In genomic region chr4:76212851-76213414, GRCh38 we compare ENCODE assay signal across 8 cellular contexts. TPM values are rescaled to one million over a fixed set of nuclear protein-coding genes. Genes with fewer than 3 reads are reported as not detected.
DNase-seq lines count a peak whose midpoint lies in the region; ATAC-seq, FAIRE-seq and TF ChIP-seq lines count a peak whose summit lies in the region.

No MANE protein-coding gene starts in this region.

- H3K9me3 ChIP-seq in endothelial cell of umbilical vein (replicated peaks; ENCODE audit: control insufficient read depth, insufficient read depth, low read length), result no peaks in the 10 kb centered on the region
- no peaks in the 10 kb centered on the region for H3K9me3 ChIP-seq in upper lobe of right lung

- TSS peak; percentile 21 for BruUV-seq in endothelial cell of umbilical vein (replicated peaks; lab: Mats Ljungman, UMichigan)

- dilution Hi-C loops in endothelial cell of umbilical vein (cut with MboI; ENCODE audit: extremely low pct_ligation_motif_present, low sequenced_read_pairs), result no loop called here

- no peaks in the 10 kb centered on the region for H3K36me3 ChIP-seq in endothelial cell of umbilical vein (ENCODE audit: control insufficient read depth in 2 of 2, extremely low read depth in 1 of 2, insufficient read depth in 2 of 2, low read length in 2 of 2)
- H3K36me3 ChIP-seq in upper lobe of right lung, result no peaks in the 10 kb centered on the region

- H3K27ac ChIP-seq in endothelial cell of umbilical vein (ENCODE audit: insufficient read depth, low read depth, low read length), result peak overlapping the region; percentile 57
- H3K27ac ChIP-seq in upper lobe of right lung, result peak overlapping the region; percentile 97

- H3K4me1 Mint-ChIP-seq in naive B cell, result peaks cover 48 to 68% (median 56%) of the 10 kb centered on the region in 3 donors

- intact Hi-C loops in endothelial cell of umbilical vein (cut with micrococcal nuclease) (loop anchor here (1.0 to 5.0 kb wide), 5 partner anchors 15 to 799 kb away; partner anchors contain the start of genes FAM47E and NUP54), upper lobe of right lung (cut with DNase I) (no loop called here)

- peak overlapping the region; percentile 46 for H3K9ac ChIP-seq in endothelial cell of umbilical vein (replicated peaks; ENCODE audit: extremely low read depth, insufficient read depth, low read length)

- H3K36me3 Mint-ChIP-seq in naive B cell, result no peaks in the 10 kb centered on the region

- ATAC-seq in naive B cell (ENCODE audit: low read depth in 2 of 2) (peak; percentile 3 to 4), upper lobe of right lung (no peak), GM18870 (IDR thresholded peaks at IDR 0.05; ENCODE audit: unreplicated experiment) (no peak)

- peak; percentile 42 for DNase-seq in COLO668 (lab: John Stamatoyannopoulos, UW; ENCODE audit: unreplicated experiment)
- peak; percentile 12 for DNase-seq in HTR-8/SVneo (ENCODE audit: insufficient read length, low spot score)
- peak; percentile 33 for DNase-seq in activated CD4-positive, alpha-beta T cell treated with anti-CD3 and anti-CD28 coated beads, Interleukin-2, amount 50 U/mL, for 1 hour
- peak; percentile 45 for DNase-seq in endothelial cell of umbilical vein (ENCODE audit: low read depth, low spot score)
- peak; percentile 39 for DNase-seq in naive B cell
- no peak for DNase-seq in upper lobe of right lung
- no peak for DNase-seq in NCI-H2196 treated with DMSO at 0.1 percent for 48 hours (lab: John Stamatoyannopoulos, UW; ENCODE audit: unreplicated experiment)

- peak overlapping the region; percentile 93 to 99 (median 98) for H3K27ac Mint-ChIP-seq in naive B cell

- H4K20me1 ChIP-seq in endothelial cell of umbilical vein (replicated peaks; ENCODE audit: control insufficient read depth, extremely low read depth, insufficient read depth, low read length), result no peaks in the 10 kb centered on the region

- H3K9me1 ChIP-seq in endothelial cell of umbilical vein (replicated peaks; ENCODE audit: control insufficient read depth, extremely low read depth, insufficient read depth, low read length), result no peaks in the 10 kb centered on the region

- H3K27me3 Mint-ChIP-seq in naive B cell, result no peaks in the 10 kb centered on the region

- peak overlapping the region; percentile 94 for H2AFZ ChIP-seq in endothelial cell of umbilical vein (ENCODE audit: low read depth, low read length)

- FAIRE-seq in HTR-8/SVneo (lab: Jason Lieb, UNC) (no peak), endothelial cell of umbilical vein (lab: Jason Lieb, UNC) (peak; percentile 85)

- TF ChIP-seq CTCF in endothelial cell of umbilical vein (IDR thresholded peaks at IDR 0.05; ENCODE audit: extremely low read depth in 1 of 2, insufficient read depth in 1 of 2, low read depth in 1 of 2, low read length in 2 of 2) (no peak), upper lobe of right lung (IDR thresholded peaks at IDR 0.05) (no peak)

- H3K27me3 ChIP-seq in endothelial cell of umbilical vein (ENCODE audit: control insufficient read depth in 2 of 2, insufficient read depth in 2 of 2, low read length in 2 of 2) (no peaks in the 10 kb centered on the region), upper lobe of right lung (no peaks in the 10 kb centered on the region)

- peaks cover 41% of the 10 kb centered on the region for H3K79me2 ChIP-seq in endothelial cell of umbilical vein (ENCODE audit: control insufficient read depth, insufficient read depth, low read length)

- peak overlapping the region; percentile 86 to 96 (median 92) for H3K4me3 Mint-ChIP-seq in naive B cell

- H3K4me3 ChIP-seq in endothelial cell of umbilical vein (replicated peaks in 1 of 3; ENCODE audit: insufficient read depth in 1 of 3, low read depth in 1 of 3, low read length in 3 of 3) (peak overlapping the region; percentile 37 to 94 (median 85)), upper lobe of right lung (peak overlapping the region; percentile 82)

- no peak for TF ChIP-seq POLR2A in endothelial cell of umbilical vein (IDR thresholded peaks at IDR 0.05; ENCODE audit: low read depth, low read length)

- peak overlapping the region; percentile 78 for H3K4me2 ChIP-seq in endothelial cell of umbilical vein (ENCODE audit: insufficient read depth, low read length)

- H3K4me1 ChIP-seq in endothelial cell of umbilical vein (ENCODE audit: control insufficient read depth, extremely low read depth, insufficient read depth, low read length), result peaks cover 39% of the 10 kb centered on the region
- H3K4me1 ChIP-seq in upper lobe of right lung, result peaks cover 75% of the 10 kb centered on the region

- POLR2A ChIA-PET in endothelial cell of umbilical vein (lab: Charles Lee), result interaction anchor here (0.6 kb wide), 1 partner anchor 229 kb away, joined by 8 read pairs; no protein-coding TSS in a partner anchor

- CTCF ChIA-PET in endothelial cell of umbilical vein (lab: Charles Lee), result interaction anchor here (1.4 to 9.1 kb wide), 4 partner anchors 13 to 165 kb away, joined by 3 to 89 read pairs (median 7); no protein-coding TSS in a partner anchor

- peaks cover 0 to 4% (median 0%) of the 10 kb centered on the region in 7 donors for H3K9me3 Mint-ChIP-seq in naive B cell

TF ChIP-seq in endothelial cell of umbilical vein, 7 proteins besides CTCF, POLR2A, EP300 and RAD21:
- TF ChIP-seq POLR2AphosphoS5 (IDR thresholded peaks at IDR 0.05; ENCODE audit: insufficient read depth, low read depth, low read length) (no peak), JUN (IDR thresholded peaks at IDR 0.05; ENCODE audit: borderline replicate concordance, insufficient read depth, insufficient read length, low read depth) (no peak), GATA2 (IDR thresholded peaks at IDR 0.05; ENCODE audit: insufficient read depth, insufficient read length, low read depth, low read length) (no peak), FOS (IDR thresholded peaks at IDR 0.05; ENCODE audit: borderline replicate concordance, insufficient read depth, low read length) (no peak), EZH2 (IDR thresholded peaks at IDR 0.05; ENCODE audit: borderline replicate concordance, low read depth, low read length, severe bottlenecking) (no peak), MAX (IDR thresholded peaks at IDR 0.05; ENCODE audit: insufficient read depth, insufficient read length) (no peak), MYC (IDR thresholded peaks at IDR 0.05; ENCODE audit: low read depth, low read length) (no peak)

RNA-seq across cellular contexts. Expression of gene SCARB2, which starts 0.7 kb away (rescaled TPM):
- total RNA-seq in endothelial cell of umbilical vein (116 and 122 TPM in 2 replicates), upper lobe of right lung (190 TPM)
- polyA plus RNA-seq in endothelial cell of umbilical vein (63.2 and 75.2 TPM in 2 replicates), naive B cell (ENCODE audit: low read depth in 6 of 6) (10 to 100 TPM in 5 of 6 donors, 1 to 10 TPM in 1; 8.7 to 17.2 (median 15.6) TPM)
- polyA plus RNA-seq in endothelial cell of umbilical vein (2011; cell fraction: cytosol; rRNA removed), result 62.2 and 64.5 TPM in 2 replicates
- 61.7 and 70.8 TPM in 2 replicates for polyA plus RNA-seq in endothelial cell of umbilical vein (2011; cell fraction: nucleus; rRNA removed)
- polyA plus RNA-seq in endothelial cell of umbilical vein (2012), result 129 and 153 TPM in 2 replicates
- polyA minus RNA-seq in endothelial cell of umbilical vein, result 218 and 228 TPM in 2 replicates
- 26.6 TPM for polyA minus RNA-seq in endothelial cell of umbilical vein (2011; cell fraction: cytosol; rRNA and poly(A)+ RNA removed)
- 62.6 and 93.7 TPM in 2 replicates for polyA minus RNA-seq in endothelial cell of umbilical vein (2011; cell fraction: nucleus; rRNA and poly(A)+ RNA removed)

RNA-seq across cellular contexts. Expression of gene FAM47E, which starts 38.6 kb away (rescaled TPM):
- 0.11 TPM in 1 of 2 replicates, not detected in the other for total RNA-seq in endothelial cell of umbilical vein
- not detected in 2 replicates for polyA plus RNA-seq in endothelial cell of umbilical vein
- polyA plus RNA-seq in endothelial cell of umbilical vein (2011; cell fraction: cytosol; rRNA removed), result not detected in 2 replicates
- 0.11 and 0.32 TPM in 2 replicates for polyA plus RNA-seq in endothelial cell of umbilical vein (2011; cell fraction: nucleus; rRNA removed)
- polyA plus RNA-seq in endothelial cell of umbilical vein (2012), result not detected in 2 replicates
- not detected in 2 replicates for polyA minus RNA-seq in endothelial cell of umbilical vein
- not detected for polyA minus RNA-seq in endothelial cell of umbilical vein (2011; cell fraction: cytosol; rRNA and poly(A)+ RNA removed)
- 1.2 TPM in 1 of 2 replicates, not detected in the other for polyA minus RNA-seq in endothelial cell of umbilical vein (2011; cell fraction: nucleus; rRNA and poly(A)+ RNA removed)
- polyA plus RNA-seq in naive B cell (ENCODE audit: low read depth in 6 of 6), result under 1 TPM in 2 of 6 donors, not detected in 4; 0.31 to 0.60 TPM
- 3.6 TPM for total RNA-seq in upper lobe of right lung

Comparison
In these comparisons a context has a peak if more than half of its experiments do, and no peak if none do; other contexts are left out.
1. DNase-seq: peak in COLO668 (single experiment), HTR-8/SVneo (single experiment), activated CD4-positive, alpha-beta T cell treated with anti-CD3 and anti-CD28 coated beads, Interleukin-2, amount 50 U/mL, for 1 hour (single experiment), endothelial cell of umbilical vein (single experiment) and naive B cell (single experiment); none in upper lobe of right lung (single experiment) and NCI-H2196 treated with DMSO at 0.1 percent for 48 hours (single experiment).
2. ATAC-seq: peak in naive B cell (2 of 2); none in upper lobe of right lung (single experiment) and GM18870 (single experiment).